18 cellular contexts compared by ENCODE assay signal in the genomic region with DNA sequence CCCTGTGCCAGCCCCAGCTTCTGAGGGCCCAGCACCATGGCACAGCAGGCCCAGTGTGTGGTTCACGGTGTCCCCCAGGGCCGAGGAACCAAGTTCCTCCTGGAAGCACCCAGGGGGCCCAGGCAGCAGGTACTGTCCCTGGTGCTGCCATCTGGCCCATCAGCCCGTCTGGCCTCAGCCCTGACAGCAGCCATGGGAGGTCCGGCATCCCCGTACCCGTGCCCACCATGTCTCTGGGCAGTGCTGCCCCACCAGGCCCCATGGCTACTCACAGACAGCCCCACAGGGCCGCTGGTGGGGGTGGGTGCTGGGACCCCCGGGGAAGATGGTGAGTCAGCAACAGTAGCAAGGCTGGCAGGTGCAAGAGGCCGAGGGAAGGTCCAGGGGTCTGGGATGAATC.
"Had no signal": no experiment of that assay in that cellular context is flagged by ENCODE, and none has a peak within 500 bp of the region (broad histone marks: within the 10 kb centered on the region; RNA-seq: fewer than 3 reads in every experiment).

No MANE protein-coding gene starts in this region.

- H3K4me1 ChIP-seq: heart left ventricle, left lung, pancreas, testis had no signal

- H3K36me3 ChIP-seq: heart left ventricle, left lung, lower lobe of right lung, pancreas, tibial nerve, upper lobe of right lung had no signal

- ATAC-seq: heart left ventricle; left lung; lower lobe of right lung; natural killer cell; pancreas; sciatic nerve; stimulated activated naive B cell treated with anti-CD40 and anti-IgM and Interleukin-4, amounts not matched to agents 10 μg/mL and 1 μg/mL and 100 μg/mL, for 72 hours; stimulated activated naive CD8-positive, alpha-beta T cell treated with anti-CD3 and anti-CD28 coated beads, Interleukin-15, amount 100 ng/mL, for 72 hours; upper lobe of right lung had no signal

- H3K9me3 ChIP-seq: heart left ventricle, left lung, lower lobe of right lung, pancreas, testis, tibial nerve, upper lobe of right lung had no signal

- H3K27me3 ChIP-seq: dorsolateral prefrontal cortex, heart left ventricle, left lung, pancreas, testis, tibial nerve, upper lobe of right lung had no signal

- H3K4me3 ChIP-seq: dorsolateral prefrontal cortex, heart left ventricle, left lung, lower lobe of right lung, pancreas, testis, tibial nerve, upper lobe of right lung had no signal

- DNase-seq: cortex of kidney; effector CD8-positive, alpha-beta T cell; foreskin melanocyte; natural killer cell; stimulated activated CD4-positive, alpha-beta T cell treated with anti-CD3 and anti-CD28 coated beads, Interleukin-2, amount 100 ng/mL, for 24 hours; stimulated activated CD4-positive, alpha-beta T cell treated with anti-CD3 and anti-CD28 coated beads, Interleukin-4, amount 100 ng/mL, for 4 hours; stimulated activated naive B cell treated with anti-CD40 and anti-IgM and Interleukin-4, amounts not matched to agents 10 μg/mL and 1 μg/mL and 100 μg/mL, for 72 hours; stimulated activated naive CD8-positive, alpha-beta T cell treated with anti-CD3 and anti-CD28 coated beads, Interleukin-15, amount 100 ng/mL, for 72 hours; testis; upper lobe of right lung had no signal

- H3K27ac ChIP-seq: heart left ventricle, left lung, lower lobe of right lung, pancreas, testis, tibial nerve, upper lobe of right lung had no signal

- FAIRE-seq: islet of Langerhans, pancreas had no signal
